28 cellular contexts compared by ENCODE assay signal in the genomic region with DNA sequence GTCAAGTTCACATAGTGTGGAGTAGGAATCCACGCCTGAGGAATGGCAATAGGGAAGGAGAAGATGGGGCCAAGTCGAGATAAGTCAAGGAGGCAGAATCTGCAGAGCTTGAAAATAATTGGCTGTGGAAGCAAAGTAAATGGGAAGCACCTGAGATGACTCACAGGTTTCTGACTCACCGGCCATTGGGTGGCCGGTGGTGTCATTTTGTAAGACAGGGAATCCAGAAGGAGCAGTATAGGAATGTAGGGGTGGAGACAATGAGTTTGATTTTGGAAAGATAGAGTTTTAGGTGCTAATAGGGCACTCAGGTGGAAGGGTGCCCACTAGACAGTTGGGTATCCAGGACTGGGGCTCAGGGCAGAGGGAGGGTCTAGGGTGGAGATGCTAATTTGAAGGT.
A peak's percentile ranks its signal among the peaks of the same experiment; 100 is the strongest.
DNase-seq lines count a peak whose midpoint lies in the region; ATAC-seq, FAIRE-seq and TF ChIP-seq lines count a peak whose summit lies in the region.
"Had no signal": no experiment of that assay in that cellular context is flagged by ENCODE, and none has a peak within 500 bp of the region (broad histone marks: within the 10 kb centered on the region; RNA-seq: fewer than 3 reads in every experiment).

No MANE protein-coding gene starts in this region.

- no peaks in the 10 kb centered on the region for H4K20me1 ChIP-seq in K562 (replicated peaks; ENCODE audit: control insufficient read depth, insufficient read depth, low read length)

- no peaks in the 10 kb centered on the region for H3K79me1 ChIP-seq in mesendoderm (ENCODE audit: low read length)

- in situ Hi-C loops in K562 (cut with MboI): no loop called here

- BruUV-seq in K562 (replicated peaks; lab: Mats Ljungman, UMichigan): no TSS peak

- 0% methylated on average over 4 of the region's 4 CpGs for WGBS in K562 (ENCODE audit: insufficient coverage, low coverage, missing lambda C conversion rate)
- no CpG with 5 or more reads among the region's 4 CpGs for WGBS in mesendoderm (ENCODE audit: extremely low coverage, insufficient coverage, low lambda C conversion rate)

- H3K18ac ChIP-seq in mesendoderm (ENCODE audit: low read length): no peak overlapping the region

- no peak overlapping the region for H4K8ac ChIP-seq in mesendoderm (ENCODE audit: low read depth, low read length)

- H3K79me2 ChIP-seq in K562 (ENCODE audit: control insufficient read depth, insufficient read depth, low read length): no peaks in the 10 kb centered on the region
- H3K79me2 ChIP-seq in mesendoderm (ENCODE audit: control insufficient read depth, insufficient read depth, low read length): no peaks in the 10 kb centered on the region

- H3K27me3 ChIP-seq in K562 (ENCODE audit: control insufficient read depth in 2 of 2, insufficient read depth in 2 of 2, low read length in 2 of 2) (no peaks in the 10 kb centered on the region), mesendoderm (ENCODE audit: insufficient read depth, low read length, poor library complexity) (no peaks in the 10 kb centered on the region)
- H3K27me3 ChIP-seq: left lung, pancreas, right atrium auricular region had no signal

- CTCF ChIA-PET in K562 (lab: Yijun Ruan, JAX; ENCODE audit: low intra/inter-chr PET ratio): no interaction called here

- no peaks in the 10 kb centered on the region for H3K4me1 ChIP-seq in K562 (replicated peaks in 1 of 2; ENCODE audit: control insufficient read depth in 2 of 2, insufficient read depth in 2 of 2, low read length in 2 of 2)
- H3K4me1 ChIP-seq in mesendoderm (ENCODE audit: control insufficient read depth, low read depth, low read length): no peaks in the 10 kb centered on the region
- H3K4me1 ChIP-seq: heart right ventricle, left lung, pancreas, right atrium auricular region had no signal

- no peaks in the 10 kb centered on the region for H3K9me3 ChIP-seq in K562 (replicated peaks; ENCODE audit: control insufficient read depth, insufficient read depth, low read depth, low read length)
- H3K9me3 ChIP-seq: heart right ventricle, left lung, pancreas, right atrium auricular region had no signal

- no peak for TF ChIP-seq EP300 in K562 (IDR thresholded peaks at IDR 0.05; ENCODE audit: low read length)

- no peak for TF ChIP-seq CTCF in K562 (IDR thresholded peaks at IDR 0.05 in 2 of 3, conservative IDR thresholded peaks at IDR 0.05 in 1 of 3; ENCODE audit: insufficient read depth in 2 of 3, low read depth in 1 of 3, low read length in 3 of 3)

- H3K9me1 ChIP-seq in K562 (ENCODE audit: control insufficient read depth, insufficient read depth, low read length): no peaks in the 10 kb centered on the region

- intact Hi-C loops in K562 (cut with micrococcal nuclease): no loop called here

- no peak overlapping the region for H3K56ac ChIP-seq in mesendoderm (ENCODE audit: low read length)

- H2AK5ac ChIP-seq in mesendoderm (ENCODE audit: low read length): no peak overlapping the region

- no peak overlapping the region for H2BK15ac ChIP-seq in mesendoderm (replicated peaks; ENCODE audit: low read depth)

- no peak overlapping the region for H2AFZ ChIP-seq in K562 (ENCODE audit: low read depth, low read length)

- no peak overlapping the region for H2BK5ac ChIP-seq in mesendoderm (ENCODE audit: low read length)

- H3K4ac ChIP-seq in mesendoderm (ENCODE audit: low read depth, low read length): no peak overlapping the region

- H3K9ac ChIP-seq in K562 (ENCODE audit: insufficient read depth in 1 of 2, low read depth in 2 of 2, low read length in 2 of 2) (no peak overlapping the region), mesendoderm (ENCODE audit: low read length) (no peak overlapping the region)

- POLR2A ChIA-PET in K562 (lab: Yijun Ruan, JAX): no interaction called here

- H3K4me3 ChIP-seq in K562 (no peak overlapping the region), mesendoderm (ENCODE audit: low read length) (no peak overlapping the region)
- H3K4me3 ChIP-seq: coronary artery, heart right ventricle, left lung, pancreas, right atrium auricular region had no signal

- no peak overlapping the region for H3K23ac ChIP-seq in mesendoderm (ENCODE audit: low read length)

- no peak for ATAC-seq in K562
- no peak for ATAC-seq in GM21825 (IDR thresholded peaks at IDR 0.05; ENCODE audit: unreplicated experiment)
- ATAC-seq in GM19463 (IDR thresholded peaks at IDR 0.05; ENCODE audit: unreplicated experiment): no peak
- ATAC-seq: heart right ventricle; left lung; natural killer cell treated with Interleukin-12 subunit alpha and Interleukin-12 subunit beta and Interleukin-15 and Interleukin-18, amount 100 ng/mL, for 72 hours; pancreas; SK-N-SH treated with all-trans-retinoic acid at 6 μM for 48 hours; stimulated activated naive CD8-positive, alpha-beta T cell treated with anti-CD3 and anti-CD28 coated beads, Interleukin-15, Interleukin-2, amounts not matched to agents 100 U/mL and 50 U/mL, for 24 hours had no signal

- DNase-seq in ELR (ENCODE audit: low read depth) (peak; percentile 55), LoVo (ENCODE audit: low spot score) (peak; percentile 12), K562 (ENCODE audit: extremely low read depth in 1 of 4, low spot score in 3 of 4) (no peak), mesendoderm (peak; percentile 32), GM12891 (ENCODE audit: insufficient read length, low spot score) (no peak)
- DNase-seq: activated B cell treated with CpG ODN at 0.5 μM for 24 hours; activated CD4-positive, alpha-beta memory T cell treated with anti-CD3 and anti-CD28 coated beads, Interleukin-2, amount 10 ng/mL, durations not matched to agents 7 days and 5 days; activated gamma-delta T cell treated with Interleukin-2 at 50 U/mL for 16 hours; CD8-positive, alpha-beta memory T cell; H9; heart right ventricle; Kasumi-1; left lung; midbrain; NCI-H2107; NCI-H524; NK-92 treated with Interleukin-12 subunit alpha and Interleukin-12 subunit beta, amount 100 ng/mL, for 24 hours; pancreas; RPMI8226; stimulated activated CD4-positive, alpha-beta T cell treated with anti-CD3 and anti-CD28 coated beads, Interleukin-12 subunit alpha, Interleukin-12 subunit beta, amount 100 ng/mL, for 4 hours; stimulated activated CD4-positive, alpha-beta T cell treated with anti-CD3 and anti-CD28 coated beads, Interleukin-4, amount 100 ng/mL, for 4 hours; stimulated activated naive CD8-positive, alpha-beta T cell treated with anti-CD3 and anti-CD28 coated beads, Interleukin-15, Interleukin-2, amounts not matched to agents 100 U/mL and 50 U/mL, for 24 hours had no signal

- H4K5ac ChIP-seq in mesendoderm (ENCODE audit: low read length): no peak overlapping the region

- no peak overlapping the region for H2BK120ac ChIP-seq in mesendoderm (ENCODE audit: low read depth, low read length)

- FAIRE-seq in K562 (lab: Jason Lieb, UNC) (no peak), GM12891 (lab: Jason Lieb, UNC) (no peak)
- FAIRE-seq: pancreas had no signal

- no peak for TF ChIP-seq RAD21 in K562 (CRISPR knock-in tag; conservative IDR thresholded peaks at IDR 0.05 in 1 of 2, IDR thresholded peaks at IDR 0.05 in 1 of 2)

- H3K36me3 ChIP-seq in K562 (ENCODE audit: control insufficient read depth, insufficient read depth, low read length): no peaks in the 10 kb centered on the region
- no peaks in the 10 kb centered on the region for H3K36me3 ChIP-seq in mesendoderm (ENCODE audit: control insufficient read depth, insufficient read depth, low read length)
- H3K36me3 ChIP-seq: heart right ventricle, left lung, pancreas, right atrium auricular region had no signal

- H3K4me2 ChIP-seq in K562 (ENCODE audit: insufficient read depth, low read length) (no peak overlapping the region), mesendoderm (ENCODE audit: low read length) (no peak overlapping the region)

- TF ChIP-seq POLR2A in K562 (conservative IDR thresholded peaks at IDR 0.05) (no peak), GM12891 (IDR thresholded peaks at IDR 0.05; ENCODE audit: low read depth, low read length) (no peak)

- H3K27ac ChIP-seq in K562 (ENCODE audit: extremely low read depth, low read depth, low read length) (no peak overlapping the region), mesendoderm (ENCODE audit: low read depth, low read length) (no peak overlapping the region)
- H3K27ac ChIP-seq: coronary artery, heart right ventricle, left lung, pancreas, right atrium auricular region had no signal

TF ChIP-seq in K562, 482 proteins besides CTCF, POLR2A, EP300 and RAD21:
- TF ChIP-seq GATAD2A (IDR thresholded peaks at IDR 0.05) (no peak), FOSL1 (tag; conservative IDR thresholded peaks at IDR 0.05) (peak; percentile 32; the same call in 1 of the 2 replicates), JUN (IDR thresholded peaks at IDR 0.05; ENCODE audit: borderline replicate concordance, low read depth, low read length) (0 out of 2 replicates have a peak, but pooled peaks have one; percentile 15), JUN (CRISPR knock-in tag; IDR thresholded peaks at IDR 0.05; ENCODE audit: borderline replicate concordance) (no peak)

TF ChIP-seq in GM12891, 5 proteins besides CTCF, POLR2A, EP300 and RAD21:
- TF ChIP-seq TAF1 (IDR thresholded peaks at IDR 0.05; ENCODE audit: low read depth, low read length) (no peak), POU2F2 (IDR thresholded peaks at IDR 0.05; ENCODE audit: low read depth, low read length) (no peak), POLR2AphosphoS5 (IDR thresholded peaks at IDR 0.05; ENCODE audit: low read depth, low read length) (no peak), SPI1 (IDR thresholded peaks at IDR 0.05; ENCODE audit: low read depth, low read length) (no peak), PAX5 (IDR thresholded peaks at IDR 0.05; ENCODE audit: insufficient read depth, low read length, severe bottlenecking) (no peak)

Comparison
In these comparisons a context has a peak if more than half of its experiments do, and no peak if none do; other contexts are left out.
1. DNase-seq: peak in ELR (single experiment), LoVo (single experiment) and mesendoderm (single experiment); none in K562 (0 of 4) and GM12891 (single experiment).